ENCODE assay signal across 24 cellular contexts in genomic region chr20:58600756-58601155, GRCh38. TPM values are rescaled to one million over a fixed set of nuclear protein-coding genes. Genes with fewer than 3 reads are reported as not detected.
DNase-seq lines count a peak whose midpoint lies in the region; ATAC-seq, FAIRE-seq and TF ChIP-seq lines count a peak whose summit lies in the region.
"Had no signal": no experiment of that assay in that cellular context is flagged by ENCODE, and none has a peak within 500 bp of the region (broad histone marks: within the 10 kb centered on the region; RNA-seq: fewer than 3 reads in every experiment).

No MANE protein-coding gene starts in this region.

- no peaks in the 10 kb centered on the region for H4K20me1 ChIP-seq in HepG2 (ENCODE audit: insufficient read depth, low read length)
- H4K20me1 ChIP-seq: BLaER1 treated with 17β-estradiol and CSF1 and Interleukin-3, amounts not matched to agents 10 nM and 100 nM had no signal

- H3K4me1 ChIP-seq in liver (ENCODE audit: control insufficient read depth in 4 of 4, insufficient read depth in 4 of 4, low read length in 3 of 4), result peaks cover 0 to 9% (median 5%) of the 10 kb centered on the region in 4 donors
- H3K4me1 ChIP-seq in HepG2 (ENCODE audit: insufficient read depth, low read length), result no peaks in the 10 kb centered on the region
- H3K4me1 ChIP-seq in right lobe of liver, result peaks cover 0 to 16% (median 8%) of the 10 kb centered on the region in 4 donors
- H3K4me1 ChIP-seq in transverse colon, result peaks cover 6 to 40% (median 14%) of the 10 kb centered on the region in 4 donors
- H3K4me1 ChIP-seq in body of pancreas, result no peaks in the 10 kb centered on the region
- H3K4me1 ChIP-seq: A549, Caco-2 had no signal

- no peaks in the 10 kb centered on the region for H3K9me3 Mint-ChIP-seq in nephron
- no peaks in the 10 kb centered on the region for H3K9me3 Mint-ChIP-seq in activated T-helper 1 cell treated with anti-CD3 and anti-CD28 coated beads, Interleukin-12 subunit alpha, Interleukin-12 subunit beta, Interleukin-2, Interleukin-4 antibody, amounts not matched to agents 30 ng/mL and 10 ng/mL and 1 ng/mL, durations not matched to agents 14 hours and 24 hours and 36 hours
- H3K9me3 Mint-ChIP-seq: CD8-positive, alpha-beta T cell had no signal

- BruUV-seq in HepG2 (replicated peaks; lab: Mats Ljungman, UMichigan), result no TSS peak

- H3K27ac ChIP-seq in liver (ENCODE audit: low read depth in 1 of 2, low read length in 2 of 2), result no peak overlapping the region
- no peak overlapping the region for H3K27ac ChIP-seq in HepG2 (ENCODE audit: extremely low read length, insufficient read depth, low read length)
- peak overlapping the region in 1 of 3 donors; percentile 35 for H3K27ac ChIP-seq in right lobe of liver
- peak overlapping the region in 3 of 4 donors; percentile 8 to 16 (median 10) for H3K27ac ChIP-seq in transverse colon
- no peak overlapping the region for H3K27ac ChIP-seq in body of pancreas
- H3K27ac ChIP-seq: 22Rv1; A549; BLaER1 treated with 17β-estradiol and CSF1 and Interleukin-3, amounts not matched to agents 10 nM and 100 nM; C4-2B had no signal

- DNase-seq in HepG2 (ENCODE audit: low spot score) (no peak), right lobe of liver (no peak), transverse colon (no peak), NCI-H2107 (lab: John Stamatoyannopoulos, UW) (no peak), body of pancreas (no peak)
- DNase-seq in activated T-helper 1 cell treated with anti-CD3 and anti-CD28 coated beads, Interleukin-12 subunit alpha, Interleukin-12 subunit beta, Interleukin-2, Interleukin-4 antibody, amounts not matched to agents 30 ng/mL and 10 ng/mL and 1 ng/mL, durations not matched to agents 14 hours and 24 hours and 36 hours (ENCODE audit: low spot score), result no peak
- DNase-seq: AML-193; Caco-2; Calu3; CD4-positive, alpha-beta T cell; CD8-positive, alpha-beta T cell; DMS79 treated with DMSO at 0.1 percent for 48 hours; GF-D8 had no signal

- no peak for TF ChIP-seq EP300 in HepG2 (IDR thresholded peaks at IDR 0.05; ENCODE audit: low read depth in 2 of 2, low read length in 2 of 2)
- TF ChIP-seq EP300 in HepG2 (CRISPR knock-in tag; IDR thresholded peaks at IDR 0.05; ENCODE audit: borderline replicate concordance), result no peak
- no peak for TF ChIP-seq EP300 in transverse colon (IDR thresholded peaks at IDR 0.05; ENCODE audit: low read depth)

- FAIRE-seq in HepG2 (lab: Jason Lieb, UNC), result no peak
- FAIRE-seq: A549, D721Med, G401.6, GM12891, GM19239 had no signal

- no peaks in the 10 kb centered on the region for H3K27me3 ChIP-seq in liver (ENCODE audit: control insufficient read depth in 4 of 4, insufficient read depth in 4 of 4, low read length in 3 of 4)
- H3K27me3 ChIP-seq in HepG2 (ENCODE audit: control insufficient read depth in 1 of 2, insufficient read depth in 2 of 2, low read length in 2 of 2), result peaks cover 16 to 71% of the 10 kb centered on the region in 2 experiments
- no peaks in the 10 kb centered on the region for H3K27me3 ChIP-seq in right lobe of liver
- no peaks in the 10 kb centered on the region for H3K27me3 ChIP-seq in transverse colon
- H3K27me3 ChIP-seq in body of pancreas, result no peaks in the 10 kb centered on the region
- H3K27me3 ChIP-seq: BLaER1 treated with 17β-estradiol and CSF1 and Interleukin-3, amounts not matched to agents 10 nM and 100 nM had no signal

- intact Hi-C loops in HepG2 (cut with micrococcal nuclease; ENCODE audit: unreplicated experiment) (no loop called here), right lobe of liver (cut with DNase I) (no loop called here), transverse colon (cut with DNase I; ENCODE audit: low total_unique reads) (no loop called here), body of pancreas (cut with DNase I) (no loop called here)
- intact Hi-C loops in activated T-helper 1 cell treated with anti-CD3 and anti-CD28 coated beads, Interleukin-12 subunit alpha, Interleukin-12 subunit beta, Interleukin-2, Interleukin-4 antibody, amounts not matched to agents 30 ng/mL and 10 ng/mL and 1 ng/mL, durations not matched to agents 14 hours and 24 hours and 36 hours (cut with micrococcal nuclease), result no loop called here

- peaks cover 77% of the 10 kb centered on the region for H3K4me1 Mint-ChIP-seq in nephron
- no peaks in the 10 kb centered on the region for H3K4me1 Mint-ChIP-seq in activated T-helper 1 cell treated with anti-CD3 and anti-CD28 coated beads, Interleukin-12 subunit alpha, Interleukin-12 subunit beta, Interleukin-2, Interleukin-4 antibody, amounts not matched to agents 30 ng/mL and 10 ng/mL and 1 ng/mL, durations not matched to agents 14 hours and 24 hours and 36 hours (ENCODE audit: low read depth)
- H3K4me1 Mint-ChIP-seq: B cell had no signal

- POLR2A ChIA-PET in HepG2 (lab: Yijun Ruan, JAX), result no interaction called here

- no peak overlapping the region for H3K9ac ChIP-seq in liver (ENCODE audit: low read depth in 1 of 2, low read length in 2 of 2)
- no peak overlapping the region for H3K9ac ChIP-seq in HepG2 (ENCODE audit: insufficient read depth, low read depth, low read length)
- H3K9ac ChIP-seq: BLaER1 treated with 17β-estradiol and CSF1 and Interleukin-3, amounts not matched to agents 10 nM and 100 nM had no signal

- in situ Hi-C loops in HepG2 (cut with HindIII; ENCODE audit: extremely low pct_ligation_motif_present, low pct_unique_long_range_greater_than_20kb), result no loop called here
- in situ Hi-C loops in transverse colon (cut with MboI; ENCODE audit: low pct_ligation_motif_present in 1 of 4, low pct_unique_long_range_greater_than_20kb in 1 of 4, low sequenced_read_pairs in 3 of 4), result no loop called here

- CTCF ChIA-PET in HepG2 (lab: Yijun Ruan, JAX; ENCODE audit: low intra/inter-chr PET ratio, low total read pairs), result no interaction called here

- TF ChIP-seq POLR2A in HepG2 (IDR thresholded peaks at IDR 0.05; ENCODE audit: insufficient read depth in 1 of 2, low read depth in 2 of 2, low read length in 2 of 2) (no peak), right lobe of liver (IDR thresholded peaks at IDR 0.05) (no peak), transverse colon (IDR thresholded peaks at IDR 0.05) (no peak), body of pancreas (IDR thresholded peaks at IDR 0.05) (no peak)

- WGBS in liver, result 50% methylated on average over 4 of the region's 4 CpGs
- WGBS in HepG2 (ENCODE audit: low lambda C conversion rate), result 7% methylated on average over 4 of the region's 4 CpGs
- 38% methylated on average over 4 of the region's 4 CpGs for whole genome bisulfite sequencing in right lobe of liver (ENCODE audit: insufficient coverage, low coverage, low lambda C conversion rate, missing lambda C conversion rate)
- WGBS in transverse colon (ENCODE audit: low coverage in 1 of 2), 2 donors, result 37 to 44% methylated on average over 4 of the region's 4 CpGs
- WGBS in body of pancreas, 2 donors, result 63% methylated on average over 4 of the region's 4 CpGs

- H3K9me3 ChIP-seq in liver (ENCODE audit: control insufficient read depth in 4 of 4, low read length in 3 of 4) (peaks cover 0 to 3% (median under 1%) of the 10 kb centered on the region in 4 donors), HepG2 (ENCODE audit: low read length) (no peaks in the 10 kb centered on the region), right lobe of liver (no peaks in the 10 kb centered on the region), transverse colon (no peaks in the 10 kb centered on the region), body of pancreas (no peaks in the 10 kb centered on the region)
- H3K9me3 ChIP-seq: A549; BLaER1 treated with 17β-estradiol and CSF1 and Interleukin-3, amounts not matched to agents 10 nM and 100 nM; Caco-2 had no signal

- H3K4me2 ChIP-seq in HepG2 (ENCODE audit: low read depth, low read length), result no peak overlapping the region
- H3K4me2 ChIP-seq: A549; BLaER1 treated with 17β-estradiol and CSF1 and Interleukin-3, amounts not matched to agents 10 nM and 100 nM had no signal

- no peak overlapping the region for H3K4me3 ChIP-seq in liver (ENCODE audit: low read depth in 1 of 3, low read length in 3 of 3)
- no peak overlapping the region for H3K4me3 ChIP-seq in HepG2 (replicated peaks in 1 of 3; ENCODE audit: insufficient read depth in 1 of 3, low read depth in 2 of 3, low read length in 3 of 3)
- H3K4me3 ChIP-seq in right lobe of liver, result no peak overlapping the region
- no peak overlapping the region for H3K4me3 ChIP-seq in transverse colon
- H3K4me3 ChIP-seq in body of pancreas, result no peak overlapping the region
- H3K4me3 ChIP-seq: A549; BLaER1 treated with 17β-estradiol and CSF1 and Interleukin-3, amounts not matched to agents 10 nM and 100 nM had no signal

- peak overlapping the region in 2 of 3 experiments; percentile 21 to 85 for H3K27ac Mint-ChIP-seq in nephron
- no peak overlapping the region for H3K27ac Mint-ChIP-seq in activated T-helper 1 cell treated with anti-CD3 and anti-CD28 coated beads, Interleukin-12 subunit alpha, Interleukin-12 subunit beta, Interleukin-2, Interleukin-4 antibody, amounts not matched to agents 30 ng/mL and 10 ng/mL and 1 ng/mL, durations not matched to agents 14 hours and 24 hours and 36 hours
- H3K27ac Mint-ChIP-seq: B cell; CD4-positive, alpha-beta T cell; CD8-positive, alpha-beta T cell had no signal

- H3K27me3 Mint-ChIP-seq in nephron (ENCODE audit: low read depth), result peaks cover 23% of the 10 kb centered on the region
- peaks cover 4% of the 10 kb centered on the region for H3K27me3 Mint-ChIP-seq in activated T-helper 1 cell treated with anti-CD3 and anti-CD28 coated beads, Interleukin-12 subunit alpha, Interleukin-12 subunit beta, Interleukin-2, Interleukin-4 antibody, amounts not matched to agents 30 ng/mL and 10 ng/mL and 1 ng/mL, durations not matched to agents 14 hours and 24 hours and 36 hours (ENCODE audit: insufficient read depth)
- H3K27me3 Mint-ChIP-seq: CD4-positive, alpha-beta T cell had no signal

- H3K36me3 ChIP-seq in liver (ENCODE audit: control insufficient read depth in 4 of 4, insufficient read depth in 3 of 4, low read depth in 1 of 4, low read length in 3 of 4) (no peaks in the 10 kb centered on the region), HepG2 (replicated peaks in 1 of 2; ENCODE audit: control insufficient read depth in 1 of 2, insufficient read depth in 2 of 2, low read length in 2 of 2) (no peaks in the 10 kb centered on the region), right lobe of liver (no peaks in the 10 kb centered on the region), transverse colon (no peaks in the 10 kb centered on the region), body of pancreas (replicated peaks in 1 of 2; ENCODE audit: insufficient read depth in 1 of 2, low read depth in 2 of 2) (no peaks in the 10 kb centered on the region)
- H3K36me3 ChIP-seq: BLaER1 treated with 17β-estradiol and CSF1 and Interleukin-3, amounts not matched to agents 10 nM and 100 nM had no signal

- H3K4me3 Mint-ChIP-seq in nephron, result no peak overlapping the region
- no peak overlapping the region for H3K4me3 Mint-ChIP-seq in activated T-helper 1 cell treated with anti-CD3 and anti-CD28 coated beads, Interleukin-12 subunit alpha, Interleukin-12 subunit beta, Interleukin-2, Interleukin-4 antibody, amounts not matched to agents 30 ng/mL and 10 ng/mL and 1 ng/mL, durations not matched to agents 14 hours and 24 hours and 36 hours
- H3K4me3 Mint-ChIP-seq: B cell; CD4-positive, alpha-beta T cell; CD8-positive, alpha-beta T cell had no signal

- TF ChIP-seq CTCF in liver (IDR thresholded peaks at IDR 0.05; ENCODE audit: low read depth, low read length, missing input control), result no peak
- TF ChIP-seq CTCF in HepG2 (CRISPR knock-in tag; IDR thresholded peaks at IDR 0.05), result no peak
- TF ChIP-seq CTCF in right lobe of liver (IDR thresholded peaks at IDR 0.05), result no peak
- no peak for TF ChIP-seq CTCF in nephron (IDR thresholded peaks at IDR 0.05; ENCODE audit: unreplicated experiment in 3 of 3)
- TF ChIP-seq CTCF in transverse colon (IDR thresholded peaks at IDR 0.05), result no peak
- TF ChIP-seq CTCF in body of pancreas (IDR thresholded peaks at IDR 0.05), result no peak

- no peak overlapping the region for H2AFZ ChIP-seq in HepG2 (ENCODE audit: low read length)

- H3K79me2 ChIP-seq in HepG2 (ENCODE audit: insufficient read depth, low read length), result no peaks in the 10 kb centered on the region

- no peaks in the 10 kb centered on the region for H3K36me3 Mint-ChIP-seq in nephron (ENCODE audit: low read depth)
- H3K36me3 Mint-ChIP-seq in activated T-helper 1 cell treated with anti-CD3 and anti-CD28 coated beads, Interleukin-12 subunit alpha, Interleukin-12 subunit beta, Interleukin-2, Interleukin-4 antibody, amounts not matched to agents 30 ng/mL and 10 ng/mL and 1 ng/mL, durations not matched to agents 14 hours and 24 hours and 36 hours (ENCODE audit: low read depth), result no peaks in the 10 kb centered on the region
- H3K36me3 Mint-ChIP-seq: CD8-positive, alpha-beta T cell had no signal

- TF ChIP-seq RAD21 in liver (IDR thresholded peaks at IDR 0.05) (peak; percentile 39 to 45), HepG2 (CRISPR knock-in tag; IDR thresholded peaks at IDR 0.05) (no peak)

- no peak for ATAC-seq in HepG2
- ATAC-seq in right lobe of liver, result peak; percentile 86 to 93 (median 90)
- ATAC-seq in body of pancreas, result no peak
- ATAC-seq: A549; CD8-positive, alpha-beta T cell had no signal

RNA-seq across cellular contexts. Expression of gene STX16, which starts 50.3 kb away (rescaled TPM):
- 10 to 100 TPM; 18.6 to 32.5 TPM for total RNA-seq in liver
- polyA plus RNA-seq in liver, result 10 to 100 TPM in 1 of 2 donors, 1 to 10 TPM in 1; 8.5 to 14.7 TPM
- 28.0 and 40.5 TPM in 2 replicates for total RNA-seq in HepG2 (2016; rRNA removed; fragmentation: Illumina TruSeq; extraction: Trizol)
- 42.2 and 47.4 TPM in 2 replicates for total RNA-seq in HepG2 (2016; cell fraction: cytosol; rRNA removed; fragmentation: Illumina TruSeq; extraction: Trizol; ENCODE audit: low read depth)
- 26.0 and 32.7 TPM in 2 replicates for total RNA-seq in HepG2 (2016; cell fraction: insoluble cytoplasmic fraction; rRNA removed; fragmentation: Illumina TruSeq; extraction: Trizol)
- 41.8 and 44.6 TPM in 2 replicates for total RNA-seq in HepG2 (2016; cell fraction: membrane; rRNA removed; fragmentation: Illumina TruSeq; extraction: Trizol)
- 52.2 and 59.0 TPM in 2 replicates for total RNA-seq in HepG2 (2016; cell fraction: nucleus; rRNA removed; fragmentation: Illumina TruSeq; extraction: Trizol)
- 72.7 and 79.2 TPM in 2 replicates for polyA plus RNA-seq in HepG2 (2011; rRNA removed)
- 37.3 and 55.0 TPM in 2 replicates for polyA plus RNA-seq in HepG2 (2011; cell fraction: cytosol; rRNA removed)
- polyA plus RNA-seq in HepG2 (2011; cell fraction: nucleus; rRNA removed), result 168 and 204 TPM in 2 replicates
- 88.7 and 102 TPM in 2 replicates for polyA plus RNA-seq in HepG2 (2012)
- polyA plus RNA-seq in HepG2 (2016; cell fraction: cytosol; fragmentation: Illumina TruSeq; extraction: Trizol; ENCODE audit: low read depth), result 6.6 and 6.7 TPM in 2 replicates
- 48.8 and 56.0 TPM in 2 replicates for polyA plus RNA-seq in HepG2 (2016; cell fraction: insoluble cytoplasmic fraction; fragmentation: Illumina TruSeq; extraction: Trizol; ENCODE audit: low read depth)
- polyA plus RNA-seq in HepG2 (2016; cell fraction: membrane; fragmentation: Illumina TruSeq; extraction: Trizol; ENCODE audit: low read depth), result 27.8 and 29.3 TPM in 2 replicates
- polyA plus RNA-seq in HepG2 (2016; cell fraction: nucleus; fragmentation: Illumina TruSeq; extraction: Trizol; ENCODE audit: insufficient read depth, low read depth), result 245 and 266 TPM in 2 replicates
- 15.4 and 22.9 TPM in 2 replicates for polyA minus RNA-seq in HepG2 (2011; rRNA and poly(A)+ RNA removed; ENCODE audit: low replicate concordance)
- 18.4 and 26.0 TPM in 2 replicates for polyA minus RNA-seq in HepG2 (2011; cell fraction: cytosol; rRNA and poly(A)+ RNA removed)
- polyA minus RNA-seq in HepG2 (2011; cell fraction: nucleus; rRNA and poly(A)+ RNA removed), result 99.9 and 121 TPM in 2 replicates
- 10 to 100 TPM; 18.1 to 25.3 (median 22.2) TPM for total RNA-seq in right lobe of liver
- total RNA-seq in transverse colon, result 100 to 1,000 TPM in 1 of 4 donors, 10 to 100 TPM in 3; 52.3 to 146 (median 77.0) TPM
- total RNA-seq in activated T-helper 1 cell treated with anti-CD3 and anti-CD28 coated beads, Interleukin-12 subunit alpha, Interleukin-12 subunit beta, Interleukin-2, Interleukin-4 antibody, amounts not matched to agents 30 ng/mL and 10 ng/mL and 1 ng/mL, durations not matched to agents 14 hours and 24 hours and 36 hours, result 99.9 and 102 TPM in 2 replicates
- total RNA-seq in body of pancreas, result 10 to 100 TPM; 55.0 to 69.5 TPM

Comparison
In these comparisons a context has a peak if more than half of its experiments do, and no peak if none do; other contexts are left out.
1. ATAC-seq: peak in right lobe of liver (4 of 4); none in HepG2 (single experiment) and body of pancreas (single experiment).
2. H3K27ac ChIP-seq: peak in transverse colon (3 of 4); none in liver (0 of 2), HepG2 (single experiment) and body of pancreas (0 of 4).